ENCODE assay signal across 30 cellular contexts in the genomic region with DNA sequence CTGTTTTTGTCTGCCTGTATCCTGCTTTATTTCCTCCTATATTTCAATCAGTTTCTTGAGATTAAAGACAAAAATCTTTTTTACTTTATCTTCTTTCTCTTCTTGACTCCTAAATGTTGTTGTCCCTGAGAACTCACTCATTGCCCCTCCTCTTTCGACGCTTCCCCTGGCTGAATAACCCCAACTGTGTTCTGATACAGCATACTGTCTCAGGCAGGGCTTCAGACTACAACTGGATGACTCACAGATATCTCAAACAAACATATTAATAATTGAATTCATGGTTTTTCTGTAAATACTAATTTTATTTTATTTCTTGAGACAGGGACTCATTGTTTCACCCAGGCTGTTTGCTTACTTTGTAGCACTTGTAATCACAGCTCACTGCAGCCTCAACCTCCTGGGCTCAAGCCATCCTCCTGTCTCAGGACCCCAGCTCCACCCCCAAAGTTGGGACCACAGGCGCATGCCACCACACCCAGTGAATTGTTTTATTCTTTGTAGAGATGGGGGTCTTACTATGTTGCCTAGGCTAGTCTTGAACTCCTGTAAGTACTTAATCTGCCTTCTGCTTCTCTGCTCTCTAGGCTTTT. TPM values are rescaled to one million over a fixed set of nuclear protein-coding genes. Genes with fewer than 3 reads are reported as not detected.
A peak's percentile ranks its signal among the peaks of the same experiment; 100 is the strongest.
DNase-seq lines count a peak whose midpoint lies in the region; ATAC-seq and TF ChIP-seq lines count a peak whose summit lies in the region.
"Had no signal": no experiment of that assay in that cellular context is flagged by ENCODE, and none has a peak within 500 bp of the region (broad histone marks: within the 10 kb centered on the region; RNA-seq: fewer than 3 reads in every experiment).

No MANE protein-coding gene starts in this region.

- H3K27ac Mint-ChIP-seq in dendritic cell treated with granulocyte-macrophage colony-stimulating factor and Interleukin-4, amounts not matched to agents 40 ng/mL and 50 ng/mL, for 4 days: peak overlapping the region; percentile 13
- H3K27ac Mint-ChIP-seq: activated CD8-positive, alpha-beta T cell treated with anti-CD3 and anti-CD28 coated beads for 36 hours; CD8-positive, alpha-beta memory T cell; memory B cell had no signal

- CTCF ChIA-PET in SK-N-SH (lab: Yijun Ruan, JAX): no interaction called here

- TF ChIP-seq CTCF in SK-N-SH (IDR thresholded peaks at IDR 0.05): no peak

- intact Hi-C loops in dendritic cell treated with granulocyte-macrophage colony-stimulating factor and Interleukin-4, amounts not matched to agents 40 ng/mL and 50 ng/mL, for 4 days (cut with micrococcal nuclease): no loop called here

- H3F3A ChIP-seq in SK-N-SH (replicated peaks; ENCODE audit: insufficient read depth): peaks cover 18% of the 10 kb centered on the region

- H4K20me1 ChIP-seq in SK-N-SH (ENCODE audit: insufficient read depth): peaks cover 46% of the 10 kb centered on the region

- H3K36me3 Mint-ChIP-seq in dendritic cell treated with granulocyte-macrophage colony-stimulating factor and Interleukin-4, amounts not matched to agents 40 ng/mL and 50 ng/mL, for 4 days (ENCODE audit: low read depth): peaks cover 33% of the 10 kb centered on the region

- no peaks in the 10 kb centered on the region for H3K27me3 ChIP-seq in SK-N-SH (ENCODE audit: insufficient read depth)
- no peaks in the 10 kb centered on the region for H3K27me3 ChIP-seq in muscle layer of duodenum (ENCODE audit: low read depth, low read length)
- H3K27me3 ChIP-seq in effector memory CD4-positive, alpha-beta T cell (replicated peaks; ENCODE audit: control insufficient read depth, insufficient read depth, low read length, poor library complexity, severe bottlenecking): no peaks in the 10 kb centered on the region
- H3K27me3 ChIP-seq: breast epithelium, heart right ventricle, spleen, tibial nerve had no signal

- H3K4me1 Mint-ChIP-seq in dendritic cell treated with granulocyte-macrophage colony-stimulating factor and Interleukin-4, amounts not matched to agents 40 ng/mL and 50 ng/mL, for 4 days (ENCODE audit: low read depth): peaks cover 33% of the 10 kb centered on the region

- H3K9me3 ChIP-seq in SK-N-SH: no peaks in the 10 kb centered on the region
- no peaks in the 10 kb centered on the region for H3K9me3 ChIP-seq in muscle layer of duodenum (ENCODE audit: control insufficient read depth in 1 of 2, low read length in 2 of 2)
- H3K9me3 ChIP-seq in effector memory CD4-positive, alpha-beta T cell (ENCODE audit: control insufficient read depth, low read length): no peaks in the 10 kb centered on the region
- H3K9me3 ChIP-seq: breast epithelium, heart right ventricle, spleen, tibial nerve had no signal

- H3K27me3 Mint-ChIP-seq in dendritic cell treated with granulocyte-macrophage colony-stimulating factor and Interleukin-4, amounts not matched to agents 40 ng/mL and 50 ng/mL, for 4 days: no peaks in the 10 kb centered on the region
- H3K27me3 Mint-ChIP-seq: activated CD8-positive, alpha-beta T cell treated with anti-CD3 and anti-CD28 coated beads for 36 hours; CD8-positive, alpha-beta memory T cell; memory B cell had no signal

- ATAC-seq in SK-N-SH treated with all-trans-retinoic acid at 6 μM for 48 hours: peak; percentile 26; the same call in 2 of the 3 replicates
- ATAC-seq in GM19035 (IDR thresholded peaks at IDR 0.05; ENCODE audit: unreplicated experiment): no peak
- no peak for ATAC-seq in GM18870 (IDR thresholded peaks at IDR 0.05; ENCODE audit: unreplicated experiment)
- ATAC-seq in HG03039 (IDR thresholded peaks at IDR 0.05; ENCODE audit: unreplicated experiment): no peak
- ATAC-seq: activated CD4-positive, CD25-positive, alpha-beta regulatory T cell treated with anti-CD3 and anti-CD28 coated beads, Interleukin-2, amount 50 U/mL, for 24 hours; activated CD8-positive, alpha-beta T cell treated with anti-CD3 and anti-CD28 coated beads for 36 hours; stimulated activated naive CD8-positive, alpha-beta T cell treated with anti-CD3 and anti-CD28 coated beads, Interleukin-15, Interleukin-2, amounts not matched to agents 100 U/mL and 50 U/mL, for 24 hours had no signal

- H3K79me2 ChIP-seq in SK-N-SH (ENCODE audit: insufficient read depth): peaks cover 99% of the 10 kb centered on the region

- H3K4me3 Mint-ChIP-seq in dendritic cell treated with granulocyte-macrophage colony-stimulating factor and Interleukin-4, amounts not matched to agents 40 ng/mL and 50 ng/mL, for 4 days: no peak overlapping the region
- H3K4me3 Mint-ChIP-seq: activated CD8-positive, alpha-beta T cell treated with anti-CD3 and anti-CD28 coated beads for 36 hours; CD8-positive, alpha-beta memory T cell; memory B cell had no signal

- no peak overlapping the region for H3K4me2 ChIP-seq in SK-N-SH
- H3K4me2 ChIP-seq: PC-9 had no signal

- TF ChIP-seq RAD21 in SK-N-SH (IDR thresholded peaks at IDR 0.05; ENCODE audit: low read length): no peak

- no peak for DNase-seq in SK-N-SH
- no peak for DNase-seq in effector memory CD4-positive, alpha-beta T cell
- DNase-seq: activated CD8-positive, alpha-beta T cell treated with anti-CD3 and anti-CD28 coated beads for 36 hours; activated effector memory CD4-positive, alpha-beta T cell treated with anti-CD3 and anti-CD28 coated beads, Interleukin-2, amount 50 U/mL, for 16 hours; activated T-cell treated with anti-CD3 and anti-CD28 coated beads for 4 hours; AML-193; CD8-positive, alpha-beta memory T cell; cortex of kidney; heart right ventricle; NCI-H1694; NCI-H2171; NCI-H510A treated with DMSO at 0.1 percent for 48 hours; occipital lobe; PC-9; retina; SHP77 treated with DMSO at 0.1 percent for 48 hours; spleen; stimulated activated CD4-positive, alpha-beta T cell treated with anti-CD3 and anti-CD28 coated beads, Interleukin-4, amount 100 ng/mL, for 1 hour; stimulated activated naive CD8-positive, alpha-beta T cell treated with anti-CD3 and anti-CD28 coated beads, Interleukin-15, Interleukin-2, amounts not matched to agents 100 U/mL and 50 U/mL, for 24 hours had no signal

- WGBS in SK-N-SH (ENCODE audit: low lambda C conversion rate): 73% methylated on average over 3 of the region's 3 CpGs

- H3K36me3 ChIP-seq in SK-N-SH (replicated peaks in 1 of 2; ENCODE audit: control insufficient read depth in 1 of 2, insufficient read depth in 2 of 2, low read length in 1 of 2) (peaks cover 5 to 26% of the 10 kb centered on the region in 2 experiments), muscle layer of duodenum (ENCODE audit: control insufficient read depth in 1 of 2, insufficient read depth in 2 of 2, low read length in 2 of 2) (peaks cover 3 to 6% of the 10 kb centered on the region in 2 donors)
- H3K36me3 ChIP-seq in effector memory CD4-positive, alpha-beta T cell (ENCODE audit: control insufficient read depth, insufficient read depth, low read length): no peaks in the 10 kb centered on the region
- H3K36me3 ChIP-seq: breast epithelium had no signal

- H3K4me3 ChIP-seq in SK-N-SH (ENCODE audit: low read depth in 2 of 2, low read length in 1 of 2) (no peak overlapping the region), muscle layer of duodenum (ENCODE audit: low read depth in 1 of 2, low read length in 2 of 2) (no peak overlapping the region)
- no peak overlapping the region for H3K4me3 ChIP-seq in effector memory CD4-positive, alpha-beta T cell (ENCODE audit: insufficient read depth, low read depth, low read length, poor library complexity, severe bottlenecking)
- H3K4me3 ChIP-seq: breast epithelium, heart right ventricle, PC-9, spleen, tibial nerve had no signal

- POLR2A ChIA-PET in SK-N-SH (lab: Yijun Ruan, JAX): interaction anchor here (1.0 kb wide), 1 partner anchor 10 kb away, joined by 3 read pairs; a partner anchor contains a TSS

- no peaks in the 10 kb centered on the region for H3K9me2 ChIP-seq in SK-N-SH

- H3K9ac ChIP-seq in SK-N-SH: no peak overlapping the region

- no peak for TF ChIP-seq EP300 in SK-N-SH (IDR thresholded peaks at IDR 0.05; ENCODE audit: borderline replicate concordance in 1 of 2, low read depth in 1 of 2, low read length in 1 of 2)

- no peak overlapping the region for H2AFZ ChIP-seq in SK-N-SH (ENCODE audit: low read depth)
- H2AFZ ChIP-seq: PC-9 had no signal

- peaks cover 11 to 21% of the 10 kb centered on the region in 2 experiments; a peak in 3 of 4 replicates for H3K4me1 ChIP-seq in SK-N-SH (ENCODE audit: control insufficient read depth in 1 of 2, insufficient read depth in 2 of 2, low read depth in 1 of 2, low read length in 1 of 2)
- H3K4me1 ChIP-seq in muscle layer of duodenum (ENCODE audit: control insufficient read depth in 1 of 2, insufficient read depth in 2 of 2, low read length in 2 of 2): peaks cover 12 to 39% of the 10 kb centered on the region in 2 donors
- H3K4me1 ChIP-seq in effector memory CD4-positive, alpha-beta T cell (ENCODE audit: control insufficient read depth, insufficient read depth, low read length, poor library complexity, severe bottlenecking): no peaks in the 10 kb centered on the region

- H3K27ac ChIP-seq in SK-N-SH (ENCODE audit: low read depth in 2 of 2, low read length in 1 of 2) (no peak overlapping the region), muscle layer of duodenum (ENCODE audit: low read length) (peak overlapping the region; percentile 14)
- H3K27ac ChIP-seq in effector memory CD4-positive, alpha-beta T cell (ENCODE audit: insufficient read depth, low read length, poor library complexity, severe bottlenecking): no peak overlapping the region
- H3K27ac ChIP-seq: 22Rv1, breast epithelium, PC-9, spleen had no signal

- no peaks in the 10 kb centered on the region for H3K9me3 Mint-ChIP-seq in dendritic cell treated with granulocyte-macrophage colony-stimulating factor and Interleukin-4, amounts not matched to agents 40 ng/mL and 50 ng/mL, for 4 days
- H3K9me3 Mint-ChIP-seq: activated CD8-positive, alpha-beta T cell treated with anti-CD3 and anti-CD28 coated beads for 36 hours; CD8-positive, alpha-beta memory T cell; memory B cell had no signal

TF ChIP-seq in SK-N-SH treated with all-trans-retinoic acid at 6 μM for 48 hours, 23 proteins besides CTCF, POLR2A, EP300 and RAD21 (continues in another document):
- TF ChIP-seq ZNF565 (CRISPR knock-in tag; conservative IDR thresholded peaks at IDR 0.05; ENCODE audit: low read depth) (no peak), ZNF70 (CRISPR knock-in tag; IDR thresholded peaks at IDR 0.05) (no peak)

TF ChIP-seq in SK-N-SH, 30 proteins besides CTCF, POLR2A, EP300 and RAD21 (continues in another document):
- TF ChIP-seq TAF1 (IDR thresholded peaks at IDR 0.05; ENCODE audit: borderline replicate concordance, low read depth, low read length): no peak
- TF ChIP-seq TCF12 (IDR thresholded peaks at IDR 0.05): no peak
- no peak for TF ChIP-seq POLR2AphosphoS5 (IDR thresholded peaks at IDR 0.05; ENCODE audit: low read depth, low read length)

RNA-seq across cellular contexts. Expression of a gene that starts 9.4 kb away (rescaled TPM):
- polyA plus RNA-seq in SK-N-SH (2012; rRNA removed): 24.3 and 35.1 TPM in 2 replicates
- 32.8 and 37.3 TPM in 2 replicates for polyA plus RNA-seq in SK-N-SH (2012; cell fraction: cytosol; rRNA removed)
- 25.5 and 54.6 TPM in 2 replicates for polyA plus RNA-seq in SK-N-SH (2012; cell fraction: nucleus; rRNA removed)
